1 cellular context compared by ENCODE assay signal in the genomic region with DNA sequence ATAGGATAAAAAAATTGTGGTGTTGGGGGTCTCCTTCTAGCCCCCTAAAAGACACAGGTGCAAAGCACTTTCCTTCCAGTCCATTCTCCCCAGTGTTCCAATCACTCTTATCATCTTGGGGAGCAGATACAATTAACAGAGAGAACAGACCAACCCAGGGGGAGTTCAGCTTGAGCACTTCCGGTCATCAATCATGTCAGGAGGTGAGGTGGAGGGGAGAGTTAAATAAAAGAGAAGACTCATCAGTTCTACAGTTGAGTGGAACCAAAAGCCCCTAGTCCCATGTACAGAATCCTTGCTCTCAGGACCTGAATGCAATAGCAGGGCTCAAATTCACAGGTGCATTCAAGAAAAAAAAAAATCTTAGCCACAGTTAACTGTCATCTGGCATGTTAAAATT.
TF ChIP-seq lines count a peak whose summit lies in the region.

No MANE protein-coding gene starts in this region.

TF ChIP-seq in K562, 482 proteins besides CTCF, POLR2A, EP300 and RAD21 (continued from another document):
- TF ChIP-seq, protein P1, sequence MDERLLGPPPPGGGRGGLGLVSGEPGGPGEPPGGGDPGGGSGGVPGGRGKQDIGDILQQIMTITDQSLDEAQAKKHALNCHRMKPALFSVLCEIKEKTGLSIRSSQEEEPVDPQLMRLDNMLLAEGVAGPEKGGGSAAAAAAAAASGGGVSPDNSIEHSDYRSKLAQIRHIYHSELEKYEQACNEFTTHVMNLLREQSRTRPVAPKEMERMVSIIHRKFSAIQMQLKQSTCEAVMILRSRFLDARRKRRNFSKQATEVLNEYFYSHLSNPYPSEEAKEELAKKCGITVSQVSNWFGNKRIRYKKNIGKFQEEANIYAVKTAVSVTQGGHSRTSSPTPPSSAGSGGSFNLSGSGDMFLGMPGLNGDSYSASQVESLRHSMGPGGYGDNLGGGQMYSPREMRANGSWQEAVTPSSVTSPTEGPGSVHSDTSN (CRISPR knock-in tag; IDR thresholded peaks at IDR 0.05; ENCODE audit: low read depth) = no peak
- TF ChIP-seq, protein P1 (tag; conservative IDR thresholded peaks at IDR 0.05; ENCODE audit: low read depth) = peak; percentile 36; the same call in 1 of the 2 replicates
TF ChIP-seq in K562: peak in this region for 3.
